8 cellular contexts compared by ENCODE assay signal in the genomic region with DNA sequence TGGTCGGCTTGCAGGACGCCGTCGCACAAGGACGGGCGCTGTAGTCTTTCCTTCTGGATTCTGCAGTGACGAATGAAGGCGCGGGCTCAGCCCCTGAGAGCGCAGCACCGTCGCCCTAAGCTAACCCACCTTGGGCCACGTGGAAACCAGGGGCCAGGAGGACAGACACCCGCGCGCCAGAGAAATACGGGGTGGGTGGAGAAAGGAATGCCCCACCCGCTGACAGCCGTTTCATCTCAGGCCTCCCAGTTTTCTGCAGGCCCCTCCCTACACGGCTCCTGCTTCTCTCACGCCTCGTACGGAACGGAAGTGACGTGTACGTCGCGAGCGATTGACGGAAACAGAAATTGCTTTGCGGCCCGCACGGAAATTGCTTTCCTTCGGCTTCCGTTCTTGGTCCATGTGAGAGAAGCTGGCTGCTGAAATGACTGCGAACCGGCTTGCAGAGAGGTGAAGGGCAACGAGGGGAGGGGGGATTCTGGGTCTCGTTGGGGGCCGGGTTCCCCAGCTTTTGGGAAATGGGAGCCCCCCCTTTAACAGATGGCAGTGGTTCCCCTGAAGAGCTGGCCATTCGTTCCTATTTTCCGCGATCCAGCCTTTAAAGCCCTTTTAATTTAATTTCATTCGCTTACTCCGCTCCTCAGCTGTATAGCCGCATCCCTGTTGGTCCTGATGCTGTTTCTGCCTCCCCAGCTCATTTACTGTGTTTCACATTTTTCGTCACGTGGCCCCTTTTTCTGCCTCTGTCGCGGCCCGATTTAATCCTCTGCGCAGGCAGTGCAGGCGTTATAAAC. TPM values are rescaled to one million over a fixed set of nuclear protein-coding genes. Genes with fewer than 3 reads are reported as not detected.
A peak's percentile ranks its signal among the peaks of the same experiment; 100 is the strongest.
DNase-seq lines count a peak whose midpoint lies in the region; ATAC-seq and TF ChIP-seq lines count a peak whose summit lies in the region.

A gene with protein sequence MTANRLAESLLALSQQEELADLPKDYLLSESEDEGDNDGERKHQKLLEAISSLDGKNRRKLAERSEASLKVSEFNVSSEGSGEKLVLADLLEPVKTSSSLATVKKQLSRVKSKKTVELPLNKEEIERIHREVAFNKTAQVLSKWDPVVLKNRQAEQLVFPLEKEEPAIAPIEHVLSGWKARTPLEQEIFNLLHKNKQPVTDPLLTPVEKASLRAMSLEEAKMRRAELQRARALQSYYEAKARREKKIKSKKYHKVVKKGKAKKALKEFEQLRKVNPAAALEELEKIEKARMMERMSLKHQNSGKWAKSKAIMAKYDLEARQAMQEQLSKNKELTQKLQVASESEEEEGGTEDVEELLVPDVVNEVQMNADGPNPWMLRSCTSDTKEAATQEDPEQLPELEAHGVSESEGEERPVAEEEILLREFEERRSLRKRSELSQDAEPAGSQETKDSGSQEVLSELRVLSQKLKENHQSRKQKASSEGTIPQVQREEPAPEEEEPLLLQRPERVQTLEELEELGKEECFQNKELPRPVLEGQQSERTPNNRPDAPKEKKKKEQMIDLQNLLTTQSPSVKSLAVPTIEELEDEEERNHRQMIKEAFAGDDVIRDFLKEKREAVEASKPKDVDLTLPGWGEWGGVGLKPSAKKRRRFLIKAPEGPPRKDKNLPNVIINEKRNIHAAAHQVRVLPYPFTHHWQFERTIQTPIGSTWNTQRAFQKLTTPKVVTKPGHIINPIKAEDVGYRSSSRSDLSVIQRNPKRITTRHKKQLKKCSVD (plus strand): TSS at position 378 of the 794 bp plus-strand sequence. CDS start 47 bp downstream, at position 425.

- H3K36me3 ChIP-seq in BE2C (peaks cover 30% of the 10 kb centered on the region), colonic mucosa (no peaks in the 10 kb centered on the region)

- H3K27me3 ChIP-seq in BE2C (no peaks in the 10 kb centered on the region), colonic mucosa (no peaks in the 10 kb centered on the region)

- DNase-seq in BE2C (peak; percentile 84), GM19240 (ENCODE audit: insufficient read length, low spot score) (peak; percentile 48), NCI-H526 (lab: John Stamatoyannopoulos, UW) (peak; percentile 91 to 93), colonic mucosa (peak; percentile 87), kidney tubule cell (ENCODE audit: low spot score) (peak; percentile 91)
- peak; percentile 88 for DNase-seq in activated CD4-positive, alpha-beta T cell treated with anti-CD3 and anti-CD28 coated beads for 48 hours
- peak; percentile 48 to 78 (median 68) for DNase-seq in stimulated activated CD4-positive, alpha-beta T cell treated with anti-CD3 and anti-CD28 coated beads, Interleukin-1b, Interleukin-23, amount 100 ng/mL, for 24 hours (ENCODE audit: low read depth in 4 of 4, low spot score in 1 of 4)

- intact Hi-C loops in colonic mucosa (cut with DNase I): loop anchor here (10.0 kb wide), 1 partner anchor 301 kb away; no protein-coding TSS in a partner anchor

- H3K9me3 ChIP-seq in BE2C: no peaks in the 10 kb centered on the region
- no peaks in the 10 kb centered on the region for H3K9me3 ChIP-seq in colonic mucosa

- H3K4me3 ChIP-seq in BE2C (ENCODE audit: low read depth, low read length): peak within 1 kb of the TSS; percentile 68
- H3K4me3 ChIP-seq in colonic mucosa: peak within 1 kb of the TSS; percentile 51

- H3K4me1 ChIP-seq in BE2C (no peaks in the 10 kb centered on the region), colonic mucosa (no peaks in the 10 kb centered on the region)

- TF ChIP-seq CTCF in BE2C (IDR thresholded peaks at IDR 0.05; ENCODE audit: low read depth, low read length) (no peak), colonic mucosa (IDR thresholded peaks at IDR 0.05) (no peak)

- peak within 1 kb of the TSS; percentile 58 to 71 for H3K9ac ChIP-seq in colonic mucosa (ENCODE audit: low read depth in 2 of 2, low read length in 2 of 2)

- H3K27ac ChIP-seq in colonic mucosa: peak within 1 kb of the TSS; percentile 10

- peak; percentile 96 for ATAC-seq in HG03460 (IDR thresholded peaks at IDR 0.05; ENCODE audit: unreplicated experiment)

RNA-seq across cellular contexts. Expression of the gene that starts here (rescaled TPM):
- polyA plus RNA-seq in BE2C (2012; ENCODE audit: insufficient read depth, insufficient read length, low read depth): 58.3 TPM
- 10 to 100 TPM in 1 of 2 donors, 1 to 10 TPM in 1; 9.9 to 17.4 TPM for total RNA-seq in colonic mucosa

Comparison
In these comparisons a context has a peak if more than half of its experiments do, and no peak if none do; other contexts are left out.
1. Peak in every context shown above with its lines: DNase-seq, ATAC-seq, H3K4me3 ChIP-seq and H3K27ac ChIP-seq.